Comparison of ENCODE assay signal across 11 cellular contexts in genomic region chr11:44058275-44058674, GRCh38. TPM values are rescaled to one million over a fixed set of nuclear protein-coding genes. Genes with fewer than 3 reads are reported as not detected.
"Had no signal": no experiment of that assay in that cellular context is flagged by ENCODE, and none has a peak within 500 bp of the region (broad histone marks: within the 10 kb centered on the region; RNA-seq: fewer than 3 reads in every experiment).

No MANE protein-coding gene starts in this region.

- H3K9me3 ChIP-seq: HAP-1 had no signal

- H3K4me3 ChIP-seq: GM23248, HAP-1, K562 had no signal

- H3K9me3 Mint-ChIP-seq: HFFc6 had no signal

- FAIRE-seq: HTR-8/SVneo, K562 had no signal

- H3K36me3 ChIP-seq: HAP-1 had no signal

- H3K4me3 Mint-ChIP-seq: HFFc6 had no signal

- H3K27ac Mint-ChIP-seq: HFFc6 had no signal

- ATAC-seq: HCT116 had no signal

- DNase-seq: GM23248, GOT3, H7, HFFc6, IMR-90 had no signal

- H3K27ac ChIP-seq: GM23248 had no signal

RNA-seq across cellular contexts. Expression of gene ACCSL, which starts 10.5 kb away (rescaled TPM):
- total RNA-seq: GM23248, H4, H7, HFFc6, HT-29, IMR-90, K562 had no signal
